11 cellular contexts compared by ENCODE assay signal in the genomic region with DNA sequence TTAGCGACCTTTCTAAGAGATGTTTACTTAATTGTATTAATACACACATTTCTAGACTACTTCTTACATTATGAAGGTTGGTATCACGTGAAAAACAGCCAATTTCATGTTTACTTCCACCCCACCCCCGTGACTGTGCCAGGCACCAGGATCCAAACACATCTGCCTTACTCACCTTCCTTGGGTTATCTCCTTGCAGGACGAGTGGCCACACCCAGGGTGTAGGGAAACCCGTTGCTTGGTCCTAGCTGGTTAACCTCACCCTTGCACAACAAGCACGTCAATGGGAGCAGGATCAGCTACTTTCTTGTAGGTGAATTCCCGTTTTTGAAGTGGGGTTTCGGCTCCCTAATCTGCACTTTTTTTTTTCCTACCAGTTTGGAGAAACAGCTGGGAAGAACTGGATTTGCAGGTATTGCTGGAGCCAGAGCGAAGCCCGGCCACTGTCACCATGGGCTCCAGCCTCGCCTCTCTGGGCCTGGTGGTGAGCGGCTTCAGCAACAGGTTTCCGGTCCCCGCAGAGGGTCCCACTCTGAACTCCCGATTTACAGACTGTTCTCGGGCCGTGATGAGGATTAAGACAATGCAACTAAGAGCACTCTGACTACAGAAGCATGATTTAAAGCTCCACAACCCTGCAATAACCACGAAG. TPM values are rescaled to one million over a fixed set of nuclear protein-coding genes. Genes with fewer than 3 reads are reported as not detected.
DNase-seq lines count a peak whose midpoint lies in the region; ATAC-seq and TF ChIP-seq lines count a peak whose summit lies in the region.
"Had no signal": no experiment of that assay in that cellular context is flagged by ENCODE, and none has a peak within 500 bp of the region (broad histone marks: within the 10 kb centered on the region; RNA-seq: fewer than 3 reads in every experiment).

No MANE protein-coding gene starts in this region.

- DNase-seq in HFFc6 (no peak), astrocyte of the hippocampus (ENCODE audit: low read depth, low spot score) (peak; percentile 0), COR-L47 (lab: John Stamatoyannopoulos, UW) (no peak), SW 1271 (lab: John Stamatoyannopoulos, UW) (no peak), NCI-H2227 (lab: John Stamatoyannopoulos, UW; ENCODE audit: unreplicated experiment) (no peak), NCI-H2107 (lab: John Stamatoyannopoulos, UW) (no peak)
- DNase-seq: activated T-cell treated with anti-CD3 and anti-CD28 coated beads, Interleukin-2, amount 50 U/mL, for 1 hour; DMS53 had no signal

- H3K9me3 ChIP-seq in liver (ENCODE audit: control insufficient read depth in 4 of 4, low read length in 3 of 4), result no peaks in the 10 kb centered on the region

- H3K36me3 Mint-ChIP-seq in HFFc6 (ENCODE audit: low read depth), result peaks cover 25% of the 10 kb centered on the region
- H3K36me3 Mint-ChIP-seq in stimulated activated memory B cell treated with anti-CD40 and anti-IgM and Interleukin-4, amounts not matched to agents 10 μg/mL and 1 μg/mL and 100 μg/mL, for 72 hours, result peaks cover 29% of the 10 kb centered on the region

- TF ChIP-seq CTCF in HFFc6 (IDR thresholded peaks at IDR 0.05), result no peak
- no peak for TF ChIP-seq CTCF in liver (IDR thresholded peaks at IDR 0.05; ENCODE audit: low read depth, low read length, missing input control)

- TF ChIP-seq RAD21 in liver (IDR thresholded peaks at IDR 0.05), result no peak

- H3K4me3 ChIP-seq in liver (ENCODE audit: low read depth in 1 of 3, low read length in 3 of 3), result no peak overlapping the region

- H3K9ac ChIP-seq in liver (ENCODE audit: low read depth in 1 of 2, low read length in 2 of 2), result peak overlapping the region; percentile 7 to 71

- 68% methylated on average over 18 of the region's 18 CpGs for WGBS in liver

- H3K4me3 Mint-ChIP-seq in HFFc6, result peak overlapping the region; percentile 11; the same call in 1 of the 2 replicates
- H3K4me3 Mint-ChIP-seq in stimulated activated memory B cell treated with anti-CD40 and anti-IgM and Interleukin-4, amounts not matched to agents 10 μg/mL and 1 μg/mL and 100 μg/mL, for 72 hours, result peak overlapping the region; percentile 15

- peaks cover 0 to 13% (median 3%) of the 10 kb centered on the region in 4 donors for H3K36me3 ChIP-seq in liver (ENCODE audit: control insufficient read depth in 4 of 4, insufficient read depth in 3 of 4, low read depth in 1 of 4, low read length in 3 of 4)

- H3K9me3 Mint-ChIP-seq in HFFc6, result no peaks in the 10 kb centered on the region; the same call in 1 of the 2 replicates
- no peaks in the 10 kb centered on the region for H3K9me3 Mint-ChIP-seq in stimulated activated memory B cell treated with anti-CD40 and anti-IgM and Interleukin-4, amounts not matched to agents 10 μg/mL and 1 μg/mL and 100 μg/mL, for 72 hours

- H3K27ac ChIP-seq in liver (ENCODE audit: low read depth in 1 of 2, low read length in 2 of 2), result peak overlapping the region; percentile 87 to 90

- peaks cover 0 to 22% (median 13%) of the 10 kb centered on the region in 4 donors for H3K4me1 ChIP-seq in liver (ENCODE audit: control insufficient read depth in 4 of 4, insufficient read depth in 4 of 4, low read length in 3 of 4)

- no peak overlapping the region for H3K27ac Mint-ChIP-seq in HFFc6
- H3K27ac Mint-ChIP-seq in stimulated activated memory B cell treated with anti-CD40 and anti-IgM and Interleukin-4, amounts not matched to agents 10 μg/mL and 1 μg/mL and 100 μg/mL, for 72 hours, result no peak overlapping the region

- H3K27me3 Mint-ChIP-seq in HFFc6 (ENCODE audit: insufficient read depth), result peaks cover 5% of the 10 kb centered on the region
- H3K27me3 Mint-ChIP-seq in stimulated activated memory B cell treated with anti-CD40 and anti-IgM and Interleukin-4, amounts not matched to agents 10 μg/mL and 1 μg/mL and 100 μg/mL, for 72 hours, result no peaks in the 10 kb centered on the region

- peaks cover 30% of the 10 kb centered on the region for H3K4me1 Mint-ChIP-seq in HFFc6 (ENCODE audit: low read depth)
- H3K4me1 Mint-ChIP-seq in stimulated activated memory B cell treated with anti-CD40 and anti-IgM and Interleukin-4, amounts not matched to agents 10 μg/mL and 1 μg/mL and 100 μg/mL, for 72 hours, result peaks cover 26% of the 10 kb centered on the region

- no peak for ATAC-seq in stimulated activated memory B cell treated with anti-CD40 and anti-IgM and Interleukin-4, amounts not matched to agents 10 μg/mL and 1 μg/mL and 100 μg/mL, for 72 hours

- no peaks in the 10 kb centered on the region for H3K27me3 ChIP-seq in liver (ENCODE audit: control insufficient read depth in 4 of 4, insufficient read depth in 4 of 4, low read length in 3 of 4)

TF ChIP-seq in liver, 16 proteins besides CTCF, POLR2A, EP300 and RAD21:
- TF ChIP-seq, protein P1, sequence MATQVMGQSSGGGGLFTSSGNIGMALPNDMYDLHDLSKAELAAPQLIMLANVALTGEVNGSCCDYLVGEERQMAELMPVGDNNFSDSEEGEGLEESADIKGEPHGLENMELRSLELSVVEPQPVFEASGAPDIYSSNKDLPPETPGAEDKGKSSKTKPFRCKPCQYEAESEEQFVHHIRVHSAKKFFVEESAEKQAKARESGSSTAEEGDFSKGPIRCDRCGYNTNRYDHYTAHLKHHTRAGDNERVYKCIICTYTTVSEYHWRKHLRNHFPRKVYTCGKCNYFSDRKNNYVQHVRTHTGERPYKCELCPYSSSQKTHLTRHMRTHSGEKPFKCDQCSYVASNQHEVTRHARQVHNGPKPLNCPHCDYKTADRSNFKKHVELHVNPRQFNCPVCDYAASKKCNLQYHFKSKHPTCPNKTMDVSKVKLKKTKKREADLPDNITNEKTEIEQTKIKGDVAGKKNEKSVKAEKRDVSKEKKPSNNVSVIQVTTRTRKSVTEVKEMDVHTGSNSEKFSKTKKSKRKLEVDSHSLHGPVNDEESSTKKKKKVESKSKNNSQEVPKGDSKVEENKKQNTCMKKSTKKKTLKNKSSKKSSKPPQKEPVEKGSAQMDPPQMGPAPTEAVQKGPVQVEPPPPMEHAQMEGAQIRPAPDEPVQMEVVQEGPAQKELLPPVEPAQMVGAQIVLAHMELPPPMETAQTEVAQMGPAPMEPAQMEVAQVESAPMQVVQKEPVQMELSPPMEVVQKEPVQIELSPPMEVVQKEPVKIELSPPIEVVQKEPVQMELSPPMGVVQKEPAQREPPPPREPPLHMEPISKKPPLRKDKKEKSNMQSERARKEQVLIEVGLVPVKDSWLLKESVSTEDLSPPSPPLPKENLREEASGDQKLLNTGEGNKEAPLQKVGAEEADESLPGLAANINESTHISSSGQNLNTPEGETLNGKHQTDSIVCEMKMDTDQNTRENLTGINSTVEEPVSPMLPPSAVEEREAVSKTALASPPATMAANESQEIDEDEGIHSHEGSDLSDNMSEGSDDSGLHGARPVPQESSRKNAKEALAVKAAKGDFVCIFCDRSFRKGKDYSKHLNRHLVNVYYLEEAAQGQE (IDR thresholded peaks at IDR 0.05), result no peak
- peak; percentile 27 for TF ChIP-seq FOXA2 (IDR thresholded peaks at IDR 0.05)

RNA-seq across cellular contexts. Expression of a gene that starts 2.1 kb away (rescaled TPM):
- total RNA-seq in HFFc6 (2021; fragmentation: NEBNext Ultra II Directional; extraction: Animal tissue kit (Norgen Biotek cat#: 25700)), result 1,000 to 10,000 TPM; 1,553 to 1,785 (median 1,678) TPM
- total RNA-seq in liver, result 1,000 to 10,000 TPM; 1,190 to 3,673 TPM
- polyA plus RNA-seq in liver, result 1,000 to 10,000 TPM; 1,427 to 1,518 TPM

RNA-seq across cellular contexts. Expression of a gene that starts 25.5 kb away (rescaled TPM):
- 10 to 100 TPM; 12.2 to 22.4 (median 15.2) TPM for total RNA-seq in HFFc6 (2021; fragmentation: NEBNext Ultra II Directional; extraction: Animal tissue kit (Norgen Biotek cat#: 25700))
- 10 to 100 TPM; 13.1 to 15.2 TPM for total RNA-seq in liver
- polyA plus RNA-seq in liver, result 10 to 100 TPM; 21.2 to 24.3 TPM

RNA-seq across cellular contexts. Expression of a gene that starts 36.6 kb away (rescaled TPM):
- 10 to 100 TPM in 4 of 6 experiments, 1 to 10 TPM in 2; 2.9 to 19.5 (median 18.1) TPM for total RNA-seq in HFFc6 (2021; fragmentation: NEBNext Ultra II Directional; extraction: Animal tissue kit (Norgen Biotek cat#: 25700))
- 1 to 10 TPM; 5.6 to 9.3 TPM for total RNA-seq in liver
- polyA plus RNA-seq in liver, result 1 to 10 TPM; 2.9 to 3.5 TPM
- polyA plus RNA-seq: neural cell had no signal
